ENCODE assay signal across 8 cellular contexts in genomic region chr17:13114601-13115024, GRCh38.
DNase-seq lines count a peak whose midpoint lies in the region; ATAC-seq and TF ChIP-seq lines count a peak whose summit lies in the region.
"Had no signal": no experiment of that assay in that cellular context is flagged by ENCODE, and none has a peak within 500 bp of the region (broad histone marks: within the 10 kb centered on the region; RNA-seq: fewer than 3 reads in every experiment).

No MANE protein-coding gene starts in this region.

- H3K4me2 ChIP-seq in neuronal stem cell (ENCODE audit: insufficient read depth, low read length, poor library complexity, severe bottlenecking) = no peak overlapping the region

- intact Hi-C loops in esophagus muscularis mucosa (cut with DNase I) = no loop called here
- intact Hi-C loops in activated T-helper 1 cell treated with anti-CD3 and anti-CD28 coated beads, Interleukin-12 subunit alpha, Interleukin-12 subunit beta, Interleukin-2, Interleukin-4 antibody, amounts not matched to agents 30 ng/mL and 10 ng/mL and 1 ng/mL, durations not matched to agents 14 hours and 24 hours and 36 hours (cut with micrococcal nuclease) = no loop called here
- intact Hi-C loops in CD8-positive, alpha-beta T cell (cut with DNase I, micrococcal nuclease) = no loop called here

- 7% methylated on average over 16 of the region's 16 CpGs for WGBS in esophagus muscularis mucosa
- no CpG with 5 or more reads among the region's 16 CpGs for WGBS in neuronal stem cell (ENCODE audit: extremely low coverage in 2 of 2, insufficient read length in 2 of 2, insufficient replicate concordance in 1 of 2), 2 donors

- H3K79me1 ChIP-seq in neuronal stem cell (ENCODE audit: low read depth, low read length) = no peaks in the 10 kb centered on the region

- H3K27ac ChIP-seq in Peyer's patch (no peak overlapping the region), esophagus muscularis mucosa (replicated peaks in 1 of 4) (no peak overlapping the region), neuronal stem cell (replicated peaks; ENCODE audit: low read length) (no peak overlapping the region)
- no peak overlapping the region for H3K27ac ChIP-seq in CD8-positive, alpha-beta T cell (ENCODE audit: low read depth, low read length)
- H3K27ac ChIP-seq: skin epidermis had no signal

- H3K23ac ChIP-seq in neuronal stem cell (ENCODE audit: low read depth, low read length, poor library complexity) = no peak overlapping the region

- in situ Hi-C loops in G401 (cut with HindIII; ENCODE audit: low sequenced_read_pairs) = no loop called here

- peak; percentile 48 for ATAC-seq in HG02798 (IDR thresholded peaks at IDR 0.05; ENCODE audit: poor library complexity, unreplicated experiment)
- ATAC-seq in CD8-positive, alpha-beta T cell = no peak

- no peak overlapping the region for H2BK15ac ChIP-seq in neuronal stem cell (ENCODE audit: low read length)

- H3K9me3 ChIP-seq in Peyer's patch = no peaks in the 10 kb centered on the region
- H3K9me3 ChIP-seq in esophagus muscularis mucosa = no peaks in the 10 kb centered on the region
- no peaks in the 10 kb centered on the region for H3K9me3 ChIP-seq in neuronal stem cell (replicated peaks in 1 of 2; ENCODE audit: control insufficient read depth in 2 of 2, insufficient read depth in 1 of 2, low read depth in 1 of 2, low read length in 2 of 2)
- H3K9me3 ChIP-seq in CD8-positive, alpha-beta T cell (ENCODE audit: low read length) = no peaks in the 10 kb centered on the region

- no peak overlapping the region for H3K9ac ChIP-seq in neuronal stem cell (ENCODE audit: low read depth, low read length, poor library complexity)

- no peak overlapping the region for H4K8ac ChIP-seq in neuronal stem cell (ENCODE audit: low read depth, low read length)

- peaks cover 4% of the 10 kb centered on the region for H3K27me3 Mint-ChIP-seq in activated T-helper 1 cell treated with anti-CD3 and anti-CD28 coated beads, Interleukin-12 subunit alpha, Interleukin-12 subunit beta, Interleukin-2, Interleukin-4 antibody, amounts not matched to agents 30 ng/mL and 10 ng/mL and 1 ng/mL, durations not matched to agents 14 hours and 24 hours and 36 hours (ENCODE audit: insufficient read depth)
- H3K27me3 Mint-ChIP-seq in CD8-positive, alpha-beta T cell (ENCODE audit: low read depth) = peaks cover 8% of the 10 kb centered on the region

- H3K27ac Mint-ChIP-seq in activated T-helper 1 cell treated with anti-CD3 and anti-CD28 coated beads, Interleukin-12 subunit alpha, Interleukin-12 subunit beta, Interleukin-2, Interleukin-4 antibody, amounts not matched to agents 30 ng/mL and 10 ng/mL and 1 ng/mL, durations not matched to agents 14 hours and 24 hours and 36 hours = no peak overlapping the region
- H3K27ac Mint-ChIP-seq in CD8-positive, alpha-beta T cell = no peak overlapping the region

- H2BK120ac ChIP-seq in neuronal stem cell (ENCODE audit: low read depth, low read length) = no peak overlapping the region

- POLR2A ChIA-PET in CD8-positive, alpha-beta T cell (lab: Charles Lee) = no interaction called here

- H3K4me3 Mint-ChIP-seq in activated T-helper 1 cell treated with anti-CD3 and anti-CD28 coated beads, Interleukin-12 subunit alpha, Interleukin-12 subunit beta, Interleukin-2, Interleukin-4 antibody, amounts not matched to agents 30 ng/mL and 10 ng/mL and 1 ng/mL, durations not matched to agents 14 hours and 24 hours and 36 hours = no peak overlapping the region
- H3K4me3 Mint-ChIP-seq in CD8-positive, alpha-beta T cell = no peak overlapping the region

- CTCF ChIA-PET in CD8-positive, alpha-beta T cell (lab: Charles Lee) = interaction anchor here (1.3 to 1.4 kb wide), 2 partner anchors 22 to 84 kb away, joined by 3 read pairs; no protein-coding TSS in a partner anchor

- H3K27me3 ChIP-seq in Peyer's patch (no peaks in the 10 kb centered on the region), esophagus muscularis mucosa (peaks cover 0 to 39% (median 2%) of the 10 kb centered on the region in 4 donors), neuronal stem cell (ENCODE audit: control insufficient read depth in 3 of 3, insufficient read depth in 3 of 3, low read depth in 1 of 3, low read length in 3 of 3) (no peaks in the 10 kb centered on the region)
- no peaks in the 10 kb centered on the region for H3K27me3 ChIP-seq in CD8-positive, alpha-beta T cell (ENCODE audit: insufficient read depth, low read length)

- no peaks in the 10 kb centered on the region for H3K36me3 Mint-ChIP-seq in activated T-helper 1 cell treated with anti-CD3 and anti-CD28 coated beads, Interleukin-12 subunit alpha, Interleukin-12 subunit beta, Interleukin-2, Interleukin-4 antibody, amounts not matched to agents 30 ng/mL and 10 ng/mL and 1 ng/mL, durations not matched to agents 14 hours and 24 hours and 36 hours (ENCODE audit: low read depth)
- no peaks in the 10 kb centered on the region for H3K36me3 Mint-ChIP-seq in CD8-positive, alpha-beta T cell

- TF ChIP-seq CTCF in Peyer's patch (IDR thresholded peaks at IDR 0.05) (peak in 4 of 6 experiments; percentile 36 to 44 (median 42)), esophagus muscularis mucosa (IDR thresholded peaks at IDR 0.05) (peak in 2 of 3 experiments; percentile 36 to 58)
- no peak for TF ChIP-seq CTCF in CD8-positive, alpha-beta T cell (IDR thresholded peaks at IDR 0.05)

- H3K18ac ChIP-seq in neuronal stem cell (ENCODE audit: low read length) = no peak overlapping the region

- no peaks in the 10 kb centered on the region for H3K9me3 Mint-ChIP-seq in activated T-helper 1 cell treated with anti-CD3 and anti-CD28 coated beads, Interleukin-12 subunit alpha, Interleukin-12 subunit beta, Interleukin-2, Interleukin-4 antibody, amounts not matched to agents 30 ng/mL and 10 ng/mL and 1 ng/mL, durations not matched to agents 14 hours and 24 hours and 36 hours
- no peaks in the 10 kb centered on the region for H3K9me3 Mint-ChIP-seq in CD8-positive, alpha-beta T cell

- TF ChIP-seq POLR2A in Peyer's patch (IDR thresholded peaks at IDR 0.05) (no peak), esophagus muscularis mucosa (IDR thresholded peaks at IDR 0.05; ENCODE audit: low read depth) (no peak)

- peak overlapping the region; percentile 71 for H2AFZ ChIP-seq in neuronal stem cell (ENCODE audit: low read length)

- H4K91ac ChIP-seq in neuronal stem cell (ENCODE audit: low read depth, low read length, poor library complexity) = no peak overlapping the region

- H2BK5ac ChIP-seq in neuronal stem cell (ENCODE audit: low read length) = no peak overlapping the region

- H3K36me3 ChIP-seq in Peyer's patch (no peaks in the 10 kb centered on the region), esophagus muscularis mucosa (no peaks in the 10 kb centered on the region), neuronal stem cell (replicated peaks in 1 of 2; ENCODE audit: control insufficient read depth in 2 of 2, insufficient read depth in 2 of 2, low read length in 2 of 2) (no peaks in the 10 kb centered on the region)
- no peaks in the 10 kb centered on the region for H3K36me3 ChIP-seq in CD8-positive, alpha-beta T cell (ENCODE audit: insufficient read depth, low read length)

- peak; percentile 54 for DNase-seq in G401 (ENCODE audit: low spot score)
- DNase-seq in Peyer's patch = no peak
- DNase-seq in esophagus muscularis mucosa (ENCODE audit: extremely low spot score) = no peak
- peak; percentile 61 for DNase-seq in neuronal stem cell (ENCODE audit: low spot score)
- DNase-seq in activated T-helper 1 cell treated with anti-CD3 and anti-CD28 coated beads, Interleukin-12 subunit alpha, Interleukin-12 subunit beta, Interleukin-2, Interleukin-4 antibody, amounts not matched to agents 30 ng/mL and 10 ng/mL and 1 ng/mL, durations not matched to agents 14 hours and 24 hours and 36 hours (ENCODE audit: low spot score) = no peak
- DNase-seq in CD8-positive, alpha-beta T cell = no peak

- H3K4ac ChIP-seq in neuronal stem cell (ENCODE audit: low read length) = no peak overlapping the region

- no peak overlapping the region for H2BK12ac ChIP-seq in neuronal stem cell (ENCODE audit: low read length)

- H2AK5ac ChIP-seq in neuronal stem cell (ENCODE audit: low read depth, low read length) = no peak overlapping the region

- TF ChIP-seq EP300 in esophagus muscularis mucosa (IDR thresholded peaks at IDR 0.05) = no peak

- no peak overlapping the region for H3K14ac ChIP-seq in neuronal stem cell (ENCODE audit: low read length)

- H3K4me3 ChIP-seq in Peyer's patch (no peak overlapping the region), esophagus muscularis mucosa (peak overlapping the region in 2 of 4 donors; percentile 4 to 19), neuronal stem cell (ENCODE audit: low read length in 2 of 2) (no peak overlapping the region)
- H3K4me3 ChIP-seq in CD8-positive, alpha-beta T cell (ENCODE audit: low read depth, low read length) = no peak overlapping the region
- H3K4me3 ChIP-seq: skin epidermis had no signal

- H3K4me1 ChIP-seq in Peyer's patch = no peaks in the 10 kb centered on the region
- H3K4me1 ChIP-seq in esophagus muscularis mucosa = peaks cover 0 to 7% (median 5%) of the 10 kb centered on the region in 4 donors
- peaks cover 0 to 1% of the 10 kb centered on the region in 2 donors for H3K4me1 ChIP-seq in neuronal stem cell (ENCODE audit: control insufficient read depth in 2 of 2, insufficient read depth in 1 of 2, low read depth in 1 of 2, low read length in 2 of 2)
- no peaks in the 10 kb centered on the region for H3K4me1 ChIP-seq in CD8-positive, alpha-beta T cell (ENCODE audit: insufficient read depth, low read length)

- no peaks in the 10 kb centered on the region for H3K4me1 Mint-ChIP-seq in activated T-helper 1 cell treated with anti-CD3 and anti-CD28 coated beads, Interleukin-12 subunit alpha, Interleukin-12 subunit beta, Interleukin-2, Interleukin-4 antibody, amounts not matched to agents 30 ng/mL and 10 ng/mL and 1 ng/mL, durations not matched to agents 14 hours and 24 hours and 36 hours (ENCODE audit: low read depth)
- H3K4me1 Mint-ChIP-seq in CD8-positive, alpha-beta T cell (ENCODE audit: low read depth) = peaks cover 3% of the 10 kb centered on the region

Comparison
In these comparisons a context has a peak if more than half of its experiments do, and no peak if none do; other contexts are left out.
1. DNase-seq: peak in G401 (single experiment) and neuronal stem cell (single experiment); none in Peyer's patch (0 of 3), esophagus muscularis mucosa (single experiment), activated T-helper 1 cell treated with anti-CD3 and anti-CD28 coated beads, Interleukin-12 subunit alpha, Interleukin-12 subunit beta, Interleukin-2, Interleukin-4 antibody, amounts not matched to agents 30 ng/mL and 10 ng/mL and 1 ng/mL, durations not matched to agents 14 hours and 24 hours and 36 hours (single experiment) and CD8-positive, alpha-beta T cell (0 of 7).